Comparison of ENCODE assay signal across 8 cellular contexts in the genomic region with DNA sequence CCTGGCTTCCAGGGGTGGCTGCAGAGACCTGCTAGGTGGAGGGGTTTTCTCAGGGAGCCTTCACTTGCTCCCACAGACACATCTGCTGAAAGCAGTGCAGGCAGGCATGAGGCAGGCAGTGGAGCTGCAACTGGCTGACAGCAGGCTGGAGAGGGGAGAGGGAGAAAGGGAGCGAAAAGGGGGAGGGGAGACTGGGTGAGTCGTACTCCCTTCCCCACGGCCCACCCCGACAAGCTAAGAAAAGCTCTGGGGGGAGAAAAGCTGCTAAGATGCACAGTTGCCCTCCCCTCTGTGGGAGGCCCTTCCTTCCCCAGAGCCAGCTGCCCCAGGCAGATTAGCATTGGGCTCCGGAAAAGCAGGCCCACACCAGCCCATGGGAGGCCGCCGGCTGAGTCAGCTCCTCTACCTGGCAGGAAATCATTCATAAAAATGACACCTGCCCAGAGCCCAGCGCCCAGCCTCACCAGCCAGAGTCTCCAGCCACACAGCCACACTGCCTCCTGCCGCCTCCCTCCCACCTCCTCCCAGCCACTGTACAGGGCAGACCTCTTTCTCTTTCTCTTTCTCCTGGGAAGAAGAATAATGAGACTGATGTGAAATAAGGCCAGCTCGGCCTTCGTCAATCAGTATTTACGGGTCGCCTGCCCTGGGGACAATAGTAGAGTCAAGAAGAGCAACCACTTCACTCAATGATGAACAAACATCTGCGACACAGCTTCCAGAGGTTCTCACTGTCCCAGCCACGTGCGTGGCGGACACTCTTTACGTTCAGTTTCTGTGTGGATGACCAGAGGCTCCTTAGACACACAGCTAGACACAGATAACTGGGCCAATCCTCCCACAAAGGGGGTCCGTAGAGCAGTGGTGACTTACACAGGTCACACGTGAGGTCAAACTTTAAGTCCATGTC. TPM values are rescaled to one million over a fixed set of nuclear protein-coding genes. Genes with fewer than 3 reads are reported as not detected.
DNase-seq lines count a peak whose midpoint lies in the region; ATAC-seq and TF ChIP-seq lines count a peak whose summit lies in the region.

No MANE protein-coding gene starts in this region.

- H3K9ac ChIP-seq in smooth muscle cell (ENCODE audit: low read depth), result no peak overlapping the region

- H3K27ac ChIP-seq in cardiac muscle cell (peak overlapping the region; percentile 75), smooth muscle cell (ENCODE audit: low read depth) (peak overlapping the region; percentile 5)

- H3K4me3 ChIP-seq in cardiac muscle cell, result no peak overlapping the region
- H3K4me3 ChIP-seq in epithelial cell of esophagus (ENCODE audit: low read length), result no peak overlapping the region
- no peak overlapping the region for H3K4me3 ChIP-seq in smooth muscle cell

- no peaks in the 10 kb centered on the region for H3K36me3 ChIP-seq in cardiac muscle cell
- H3K36me3 ChIP-seq in smooth muscle cell (ENCODE audit: low read depth), result no peaks in the 10 kb centered on the region

- DNase-seq in cardiac muscle cell (ENCODE audit: low read depth in 1 of 2, low spot score in 1 of 2) (peak; percentile 25 to 73), Right ventricle myocardium inferior (ENCODE audit: missing footprints) (no peak), OCI-M2 (lab: John Stamatoyannopoulos, UW; ENCODE audit: unreplicated experiment) (peak; percentile 92), epithelial cell of esophagus (ENCODE audit: low read depth) (peak; percentile 88), smooth muscle cell (lab: John Stamatoyannopoulos, UW; ENCODE audit: unreplicated experiment) (no peak), GM03348 (ENCODE audit: low spot score) (no peak)

- no peak overlapping the region for H2AFZ ChIP-seq in smooth muscle cell (ENCODE audit: low read depth)

- H3K9me3 ChIP-seq in cardiac muscle cell (ENCODE audit: low read depth) (no peaks in the 10 kb centered on the region), smooth muscle cell (replicated peaks; ENCODE audit: low read depth) (no peaks in the 10 kb centered on the region)

- H4K20me1 ChIP-seq in smooth muscle cell (ENCODE audit: low read depth), result peaks cover 4% of the 10 kb centered on the region

- H3K4me2 ChIP-seq in smooth muscle cell, result peak overlapping the region; percentile 19

- H3F3A ChIP-seq in smooth muscle cell (ENCODE audit: low read depth), result peaks cover 19% of the 10 kb centered on the region

- no peaks in the 10 kb centered on the region for H3K79me2 ChIP-seq in smooth muscle cell (ENCODE audit: low read depth)

- intact Hi-C loops in Right ventricle myocardium inferior (cut with DNase I), result no loop called here

- H3K4me1 ChIP-seq in cardiac muscle cell (ENCODE audit: low read depth), result peaks cover 19% of the 10 kb centered on the region
- H3K4me1 ChIP-seq in smooth muscle cell (ENCODE audit: low read depth), result peaks cover 23% of the 10 kb centered on the region

- TF ChIP-seq CTCF in cardiac muscle cell (IDR thresholded peaks at IDR 0.05; ENCODE audit: low read depth, low read length) (no peak), epithelial cell of esophagus (IDR thresholded peaks at IDR 0.05; ENCODE audit: insufficient read depth, low read depth, low read length, missing control alignments) (no peak), smooth muscle cell (IDR thresholded peaks at IDR 0.05; ENCODE audit: borderline replicate concordance, insufficient read depth, poor library complexity, severe bottlenecking) (no peak)

- H3K27me3 ChIP-seq in cardiac muscle cell (no peaks in the 10 kb centered on the region), smooth muscle cell (ENCODE audit: low read depth) (no peaks in the 10 kb centered on the region)

- no peak for ATAC-seq in Right ventricle myocardium inferior
- no peak for ATAC-seq in HG03097 (IDR thresholded peaks at IDR 0.05; ENCODE audit: low FRiP score, unreplicated experiment)
- ATAC-seq in GM18519 (IDR thresholded peaks at IDR 0.05; ENCODE audit: low FRiP score, unreplicated experiment), result no peak

- WGBS in smooth muscle cell (ENCODE audit: low lambda C conversion rate), result 45% methylated on average over 19 of the region's 20 CpGs

RNA-seq across cellular contexts. Expression of a gene that starts 7.7 kb away (rescaled TPM):
- total RNA-seq in cardiac muscle cell (0.18 and 1.6 TPM in 2 replicates), Right ventricle myocardium inferior (not detected), smooth muscle cell (0.13 TPM in 1 of 2 replicates, not detected in the other)
- polyA plus RNA-seq in cardiac muscle cell (1.3 and 5.1 TPM in 2 replicates), smooth muscle cell (not detected in 2 replicates)

Comparison
In these comparisons a context has a peak if more than half of its experiments do, and no peak if none do; other contexts are left out.
1. DNase-seq: peak in cardiac muscle cell (2 of 2), OCI-M2 (single experiment) and epithelial cell of esophagus (single experiment); none in Right ventricle myocardium inferior (single experiment), smooth muscle cell (single experiment) and GM03348 (single experiment).